ENCODE assay signal across 1 cellular context in genomic region chr11:47229161-47229560, GRCh38.
TF ChIP-seq lines count a peak whose summit lies in the region.

No MANE protein-coding gene starts in this region.

TF ChIP-seq in WTC11, 78 proteins besides CTCF, POLR2A, EP300 and RAD21:
- TF ChIP-seq ZNF232 (CRISPR knock-in tag; IDR thresholded peaks at IDR 0.05) = no peak
